In the genomic region with DNA sequence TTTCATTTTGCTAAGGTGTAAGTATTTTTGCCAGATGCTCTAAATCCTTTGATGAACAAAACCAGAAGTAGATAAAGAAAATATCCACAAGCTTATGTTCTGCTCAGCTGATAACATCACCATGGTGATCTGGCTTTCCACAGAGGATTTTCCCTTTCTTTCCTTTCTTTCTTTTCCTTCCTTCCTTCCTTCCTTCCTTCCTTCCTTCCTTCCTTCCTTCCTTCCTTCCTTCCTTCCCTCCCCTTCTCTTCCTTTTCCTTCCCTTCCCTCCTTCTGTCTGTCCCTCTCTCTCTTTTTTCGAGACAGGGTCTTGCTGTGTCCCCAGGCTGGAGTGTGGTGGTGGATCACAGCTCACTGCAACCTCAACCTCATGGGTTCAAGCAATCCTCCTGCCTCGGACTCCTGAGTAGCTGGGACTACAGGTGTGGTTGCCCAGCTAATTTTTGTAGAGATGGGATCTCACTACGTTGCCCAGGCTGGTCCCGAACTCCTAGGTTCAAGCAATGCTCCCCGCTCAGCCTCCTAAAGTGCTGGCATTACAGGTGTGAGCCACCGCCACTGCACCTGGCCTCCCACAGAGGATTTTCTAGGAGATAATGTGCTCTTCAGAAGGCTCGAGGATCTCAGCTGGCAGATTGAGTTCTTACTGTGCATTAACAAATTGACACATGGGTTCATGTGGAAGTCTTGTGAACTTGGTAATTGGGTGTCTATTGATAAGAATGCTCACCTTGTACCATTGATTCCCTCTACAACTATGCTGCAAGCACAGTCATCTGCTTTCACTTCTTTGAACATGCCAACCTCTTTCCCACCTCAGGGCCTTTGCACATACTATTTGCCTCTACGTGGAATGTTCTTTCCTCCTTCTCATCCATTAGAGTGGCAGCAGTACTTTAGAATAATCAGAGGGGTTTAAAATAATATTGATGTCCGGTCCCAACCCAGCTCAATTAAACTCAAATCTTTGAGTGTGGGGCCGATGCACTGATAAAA, we compare ENCODE assay signal across 1 cellular context.
A peak's percentile ranks its signal among the peaks of the same experiment; 100 is the strongest.
TF ChIP-seq lines count a peak whose summit lies in the region.

No MANE protein-coding gene starts in this region.

TF ChIP-seq in HepG2, 621 proteins besides CTCF, POLR2A, EP300 and RAD21 (continued from another document):
- TF ChIP-seq, protein P1, sequence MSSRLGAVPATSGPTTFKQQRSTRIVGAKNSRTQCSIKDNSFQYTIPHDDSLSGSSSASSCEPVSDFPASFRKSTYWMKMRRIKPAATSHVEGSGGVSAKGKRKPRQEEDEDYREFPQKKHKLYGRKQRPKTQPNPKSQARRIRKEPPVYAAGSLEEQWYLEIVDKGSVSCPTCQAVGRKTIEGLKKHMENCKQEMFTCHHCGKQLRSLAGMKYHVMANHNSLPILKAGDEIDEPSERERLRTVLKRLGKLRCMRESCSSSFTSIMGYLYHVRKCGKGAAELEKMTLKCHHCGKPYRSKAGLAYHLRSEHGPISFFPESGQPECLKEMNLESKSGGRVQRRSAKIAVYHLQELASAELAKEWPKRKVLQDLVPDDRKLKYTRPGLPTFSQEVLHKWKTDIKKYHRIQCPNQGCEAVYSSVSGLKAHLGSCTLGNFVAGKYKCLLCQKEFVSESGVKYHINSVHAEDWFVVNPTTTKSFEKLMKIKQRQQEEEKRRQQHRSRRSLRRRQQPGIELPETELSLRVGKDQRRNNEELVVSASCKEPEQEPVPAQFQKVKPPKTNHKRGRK (CRISPR knock-in tag; IDR thresholded peaks at IDR 0.05), result peak; percentile 90
- TF ChIP-seq ZNF121 (CRISPR knock-in tag; IDR thresholded peaks at IDR 0.05), result peak; percentile 85
- TF ChIP-seq ZNF430 (CRISPR knock-in tag; IDR thresholded peaks at IDR 0.05), result no peak
- TF ChIP-seq FOSL1 (CRISPR knock-in tag; IDR thresholded peaks at IDR 0.05; ENCODE audit: borderline replicate concordance), result no peak
- peak; percentile 42 for TF ChIP-seq HNRNPK (IDR thresholded peaks at IDR 0.05; ENCODE audit: low read depth, low read length, poor library complexity, severe bottlenecking)
- TF ChIP-seq ATF1 (CRISPR knock-in tag; IDR thresholded peaks at IDR 0.05), result no peak
- TF ChIP-seq, protein P2, sequence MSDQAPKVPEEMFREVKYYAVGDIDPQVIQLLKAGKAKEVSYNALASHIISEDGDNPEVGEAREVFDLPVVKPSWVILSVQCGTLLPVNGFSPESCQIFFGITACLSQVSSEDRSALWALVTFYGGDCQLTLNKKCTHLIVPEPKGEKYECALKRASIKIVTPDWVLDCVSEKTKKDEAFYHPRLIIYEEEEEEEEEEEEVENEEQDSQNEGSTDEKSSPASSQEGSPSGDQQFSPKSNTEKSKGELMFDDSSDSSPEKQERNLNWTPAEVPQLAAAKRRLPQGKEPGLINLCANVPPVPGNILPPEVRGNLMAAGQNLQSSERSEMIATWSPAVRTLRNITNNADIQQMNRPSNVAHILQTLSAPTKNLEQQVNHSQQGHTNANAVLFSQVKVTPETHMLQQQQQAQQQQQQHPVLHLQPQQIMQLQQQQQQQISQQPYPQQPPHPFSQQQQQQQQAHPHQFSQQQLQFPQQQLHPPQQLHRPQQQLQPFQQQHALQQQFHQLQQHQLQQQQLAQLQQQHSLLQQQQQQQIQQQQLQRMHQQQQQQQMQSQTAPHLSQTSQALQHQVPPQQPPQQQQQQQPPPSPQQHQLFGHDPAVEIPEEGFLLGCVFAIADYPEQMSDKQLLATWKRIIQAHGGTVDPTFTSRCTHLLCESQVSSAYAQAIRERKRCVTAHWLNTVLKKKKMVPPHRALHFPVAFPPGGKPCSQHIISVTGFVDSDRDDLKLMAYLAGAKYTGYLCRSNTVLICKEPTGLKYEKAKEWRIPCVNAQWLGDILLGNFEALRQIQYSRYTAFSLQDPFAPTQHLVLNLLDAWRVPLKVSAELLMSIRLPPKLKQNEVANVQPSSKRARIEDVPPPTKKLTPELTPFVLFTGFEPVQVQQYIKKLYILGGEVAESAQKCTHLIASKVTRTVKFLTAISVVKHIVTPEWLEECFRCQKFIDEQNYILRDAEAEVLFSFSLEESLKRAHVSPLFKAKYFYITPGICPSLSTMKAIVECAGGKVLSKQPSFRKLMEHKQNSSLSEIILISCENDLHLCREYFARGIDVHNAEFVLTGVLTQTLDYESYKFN (CRISPR knock-in tag; conservative IDR thresholded peaks at IDR 0.05), result no peak
- TF ChIP-seq MEIS2 (CRISPR knock-in tag; IDR thresholded peaks at IDR 0.05), result no peak
- no peak for TF ChIP-seq ZNF383 (CRISPR knock-in tag; IDR thresholded peaks at IDR 0.05; ENCODE audit: borderline replicate concordance)
- TF ChIP-seq ZMYM3 (CRISPR knock-in tag; IDR thresholded peaks at IDR 0.05), result 0 out of 2 replicates have a peak, but pooled peaks have one; percentile 13
- TF ChIP-seq ZNF703 (CRISPR knock-in tag; IDR thresholded peaks at IDR 0.05; ENCODE audit: borderline replicate concordance), result no peak
